Comparison of ENCODE assay signal across 8 cellular contexts in the genomic region with DNA sequence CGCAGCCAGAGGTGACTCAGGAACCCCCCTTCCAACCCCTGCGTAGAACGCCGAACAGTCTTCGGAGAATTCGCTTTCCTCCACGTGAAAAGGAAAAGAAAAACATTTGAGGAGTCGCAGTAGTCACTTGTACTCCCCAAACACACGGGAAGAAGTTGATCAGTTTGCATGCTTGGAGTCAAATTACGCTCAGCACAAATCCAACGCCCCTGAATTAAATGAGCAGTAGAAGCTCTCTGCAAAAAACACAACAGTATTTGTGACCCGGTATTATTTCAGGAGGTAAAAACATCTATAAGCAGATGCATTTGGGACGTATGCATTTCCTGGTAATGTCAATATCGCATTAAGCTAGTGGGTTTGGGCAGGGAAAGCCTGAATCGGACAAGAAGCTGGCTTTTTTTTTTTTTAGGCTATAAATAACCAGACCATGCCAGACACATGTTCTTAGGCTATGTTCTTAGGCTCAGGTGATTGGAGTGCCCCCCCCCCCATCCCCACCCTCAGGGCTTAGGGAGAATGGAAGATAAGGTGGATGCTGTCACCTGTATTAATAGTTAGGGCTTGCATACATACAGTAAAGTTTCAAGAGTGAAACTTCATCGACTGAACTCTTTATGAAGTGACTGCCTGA. TPM values are rescaled to one million over a fixed set of nuclear protein-coding genes. Genes with fewer than 3 reads are reported as not detected.
DNase-seq lines count a peak whose midpoint lies in the region; ATAC-seq and TF ChIP-seq lines count a peak whose summit lies in the region.

No MANE protein-coding gene starts in this region.

- peak overlapping the region; percentile 94 to 97 for H3K27ac Mint-ChIP-seq in T-cell
- H3K27ac Mint-ChIP-seq in neural progenitor cell, result no peak overlapping the region

- H3K4me1 ChIP-seq in esophagus squamous epithelium (peaks cover 6 to 29% (median 11%) of the 10 kb centered on the region in 3 donors), neural progenitor cell (peaks cover 22% of the 10 kb centered on the region)

- no peak for TF ChIP-seq CTCF in AG04450 (IDR thresholded peaks at IDR 0.05; ENCODE audit: low read depth, low read length)
- TF ChIP-seq CTCF in esophagus squamous epithelium (IDR thresholded peaks at IDR 0.05), result no peak
- TF ChIP-seq CTCF in neural progenitor cell (IDR thresholded peaks at IDR 0.05), result no peak

- H3K27me3 Mint-ChIP-seq in T-cell (peaks cover 3 to 7% of the 10 kb centered on the region in 2 donors), neural progenitor cell (ENCODE audit: insufficient read depth, low read depth) (peaks cover 7% of the 10 kb centered on the region)

- H3F3A ChIP-seq in neural progenitor cell (ENCODE audit: low read depth), result no peaks in the 10 kb centered on the region

- peaks cover 34% of the 10 kb centered on the region for H3K79me2 ChIP-seq in neural progenitor cell (ENCODE audit: low read depth)

- H3K36me3 ChIP-seq in esophagus squamous epithelium (no peaks in the 10 kb centered on the region), neural progenitor cell (no peaks in the 10 kb centered on the region)

- H3K36me3 Mint-ChIP-seq in T-cell, result no peaks in the 10 kb centered on the region
- H3K36me3 Mint-ChIP-seq in neural progenitor cell, result no peaks in the 10 kb centered on the region

- peak overlapping the region; percentile 96 for H3K4me3 Mint-ChIP-seq in T-cell
- peak overlapping the region; percentile 98 for H3K4me3 Mint-ChIP-seq in neural progenitor cell

- WGBS in esophagus squamous epithelium, 2 donors, result 0 to 1% methylated on average over 15 to 16 of the region's 16 CpGs

- H3K4me1 Mint-ChIP-seq in T-cell (peaks cover 27 to 33% (median 31%) of the 10 kb centered on the region in 3 donors), neural progenitor cell (peaks cover 18% of the 10 kb centered on the region)

- intact Hi-C loops in esophagus squamous epithelium (cut with DNase I), result no loop called here

- H3K9me3 Mint-ChIP-seq in T-cell, result no peaks in the 10 kb centered on the region
- peaks cover 2% of the 10 kb centered on the region for H3K9me3 Mint-ChIP-seq in neural progenitor cell

- H3K27me3 ChIP-seq in AG04450 (ENCODE audit: control insufficient read depth, insufficient read depth, low read length) (peaks cover 3% of the 10 kb centered on the region), esophagus squamous epithelium (no peaks in the 10 kb centered on the region), neural progenitor cell (peaks cover 35% of the 10 kb centered on the region)

- peak overlapping the region; percentile 76 for H2AFZ ChIP-seq in neural progenitor cell (replicated peaks)

- peak overlapping the region; percentile 80 for H3K4me2 ChIP-seq in neural progenitor cell

- H3K9me3 ChIP-seq in AG04450 (ENCODE audit: control insufficient read depth, insufficient read depth, low read length), result no peaks in the 10 kb centered on the region; the same call in 1 of the 2 replicates
- no peaks in the 10 kb centered on the region for H3K9me3 ChIP-seq in esophagus squamous epithelium
- no peaks in the 10 kb centered on the region for H3K9me3 ChIP-seq in neural progenitor cell (ENCODE audit: low read depth)

- peak overlapping the region; percentile 11 for H3K27ac ChIP-seq in AG04450 (ENCODE audit: low read depth, low read length)
- peak overlapping the region; percentile 85 to 96 (median 88) for H3K27ac ChIP-seq in esophagus squamous epithelium
- H3K27ac ChIP-seq in neural progenitor cell, result no peak overlapping the region

- no peak overlapping the region for H3K9ac ChIP-seq in neural progenitor cell

- TF ChIP-seq POLR2A in esophagus squamous epithelium (IDR thresholded peaks at IDR 0.05), result no peak

- ATAC-seq in GM21515 (IDR thresholded peaks at IDR 0.05; ENCODE audit: unreplicated experiment) (peak; percentile 6), T-cell (replicated peaks in 1 of 4) (peak in 3 of 4 experiments; percentile 2 to 10 (median 5)), HG03175 (IDR thresholded peaks at IDR 0.05; ENCODE audit: unreplicated experiment) (no peak)

- peaks cover 25% of the 10 kb centered on the region for H4K20me1 ChIP-seq in neural progenitor cell (ENCODE audit: low read depth)

- POLR2A ChIA-PET in AG04450 (lab: Yijun Ruan, JAX) (interaction anchor here (0.6 to 2.4 kb wide), 16 partner anchors 10 to 848 kb away, joined by 3 to 22 read pairs (median 6); no protein-coding TSS in a partner anchor), T-cell (lab: Charles Lee) (interaction anchor here (0.5 to 1.5 kb wide), 7 partner anchors 42 to 1502 kb away, joined by 3 to 17 read pairs (median 3); a partner anchor contains a TSS)

- DNase-seq in AG04450 (ENCODE audit: low read depth, low spot score) (no peak), T-cell (peak in 2 of 34 experiments; percentile 1 to 7), esophagus squamous epithelium (lab: John Stamatoyannopoulos, UW) (no peak), neural progenitor cell (ENCODE audit: low spot score) (no peak), COLO829 (ENCODE audit: low spot score) (no peak)
- no peak for DNase-seq in effector CD8-positive, alpha-beta T cell (lab: John Stamatoyannopoulos, UW)

- H3K4me3 ChIP-seq in AG04450 (ENCODE audit: low read depth, low read length) (peak overlapping the region; percentile 88), esophagus squamous epithelium (peak overlapping the region; percentile 77 to 99 (median 87)), neural progenitor cell (peak overlapping the region; percentile 91)

- CTCF ChIA-PET in AG04450 (lab: Charles Lee) (interaction anchor here (0.6 to 3.0 kb wide), 9 partner anchors 12 to 920 kb away, joined by 3 to 18 read pairs (median 5); no protein-coding TSS in a partner anchor), T-cell (lab: Charles Lee) (interaction anchor here (0.6 to 1.6 kb wide), 16 partner anchors 12 to 1513 kb away, joined by 3 to 10 read pairs (median 4); no protein-coding TSS in a partner anchor)

RNA-seq across cellular contexts. Expression of a gene that starts 0.9 kb away (rescaled TPM):
- 16.0 and 17.1 TPM in 2 replicates for polyA plus RNA-seq in AG04450 (2011; rRNA removed)
- 28.8 and 36.8 TPM in 2 replicates for polyA minus RNA-seq in AG04450 (2011; rRNA and poly(A)+ RNA removed)
- total RNA-seq in T-cell (10 to 100 TPM; 10.7 to 21.6 (median 11.7) TPM), esophagus squamous epithelium (10 to 100 TPM in 2 of 4 donors, 1 to 10 TPM in 2; 8.5 to 19.1 (median 12.0) TPM), neural progenitor cell (ENCODE audit: low replicate concordance) (33.0 and 39.1 TPM in 2 replicates)
